Comparison of ENCODE assay signal across 17 cellular contexts in the genomic region with DNA sequence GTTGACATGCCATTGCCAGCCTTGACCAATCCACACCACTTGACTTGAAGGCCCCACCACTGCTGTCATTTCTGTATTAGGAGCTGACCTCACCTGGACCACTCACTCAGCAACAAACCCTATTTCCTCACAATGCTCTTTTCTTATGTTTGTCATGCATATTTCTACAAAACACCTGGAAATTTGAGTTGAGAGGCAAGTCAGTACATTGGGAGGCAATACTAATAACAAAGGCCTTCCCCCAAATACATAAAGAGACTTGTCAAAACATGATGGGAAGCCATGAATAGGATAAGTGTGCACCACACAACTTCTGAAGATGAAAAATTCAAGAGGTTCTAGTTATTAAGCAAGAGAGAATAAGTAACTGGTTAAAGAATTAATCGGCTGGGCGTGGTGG.
DNase-seq lines count a peak whose midpoint lies in the region; ATAC-seq and TF ChIP-seq lines count a peak whose summit lies in the region.
"Had no signal": no experiment of that assay in that cellular context is flagged by ENCODE, and none has a peak within 500 bp of the region (broad histone marks: within the 10 kb centered on the region; RNA-seq: fewer than 3 reads in every experiment).

No MANE protein-coding gene starts in this region.

- H3K79me2 ChIP-seq in GM23338 (replicated peaks; ENCODE audit: insufficient read depth), result no peaks in the 10 kb centered on the region

- H3K4me3 Mint-ChIP-seq in GM23338, result no peak overlapping the region
- H3K4me3 Mint-ChIP-seq: B cell; CD4-positive, alpha-beta T cell; CD8-positive, alpha-beta T cell had no signal

- H3K36me3 ChIP-seq in GM23338 (ENCODE audit: insufficient read depth), result no peaks in the 10 kb centered on the region
- no peaks in the 10 kb centered on the region for H3K36me3 ChIP-seq in left lung
- H3K36me3 ChIP-seq: BLaER1 treated with 17β-estradiol and CSF1 and Interleukin-3, amounts not matched to agents 10 nM and 100 nM had no signal

- H3K4me1 Mint-ChIP-seq in GM23338, result peaks cover 3% of the 10 kb centered on the region; the same call in 1 of the 3 replicates

- intact Hi-C loops in left lung (cut with DNase I), result no loop called here

- no peak overlapping the region for H3K4me2 ChIP-seq in GM23338
- H3K4me2 ChIP-seq: A549; BLaER1 treated with 17β-estradiol and CSF1 and Interleukin-3, amounts not matched to agents 10 nM and 100 nM had no signal

- H4K20me1 ChIP-seq in GM23338 (replicated peaks; ENCODE audit: insufficient read depth), result no peaks in the 10 kb centered on the region
- H4K20me1 ChIP-seq: BLaER1 treated with 17β-estradiol and CSF1 and Interleukin-3, amounts not matched to agents 10 nM and 100 nM had no signal

- 0 out of 2 replicates have a peak overlapping the region, but pooled peaks have one; percentile 23 for H2AFZ ChIP-seq in GM23338

- 0 out of 2 replicates have a peak, but pooled peaks cover 3% of the 10 kb centered on the region for H3K9me2 ChIP-seq in GM23338 (ENCODE audit: insufficient read depth)

- H3K27me3 ChIP-seq in GM23338 (ENCODE audit: insufficient read depth) (no peaks in the 10 kb centered on the region), left lung (no peaks in the 10 kb centered on the region)
- H3K27me3 ChIP-seq: BLaER1 treated with 17β-estradiol and CSF1 and Interleukin-3, amounts not matched to agents 10 nM and 100 nM had no signal

- no peak overlapping the region for H3K27ac Mint-ChIP-seq in GM23338
- H3K27ac Mint-ChIP-seq: B cell; CD4-positive, alpha-beta T cell; CD8-positive, alpha-beta T cell had no signal

- H3F3A ChIP-seq in GM23338 (replicated peaks; ENCODE audit: low read depth), result no peaks in the 10 kb centered on the region

- H3K27ac ChIP-seq in GM23338 (ENCODE audit: low read depth) (no peak overlapping the region), left lung (no peak overlapping the region)
- H3K27ac ChIP-seq: 22Rv1; A549; BLaER1 treated with 17β-estradiol and CSF1 and Interleukin-3, amounts not matched to agents 10 nM and 100 nM; C4-2B had no signal

- no peaks in the 10 kb centered on the region for H3K9me3 Mint-ChIP-seq in GM23338
- H3K9me3 Mint-ChIP-seq: CD4-positive, alpha-beta T cell; CD8-positive, alpha-beta T cell had no signal

- ATAC-seq in GM23338 (no peak), left lung (peak; percentile 18)
- ATAC-seq: A549; CD8-positive, alpha-beta T cell had no signal

- H3K4me1 ChIP-seq in GM23338 (ENCODE audit: insufficient read depth) (peaks cover 5% of the 10 kb centered on the region; the same call in 1 of the 2 replicates), left lung (no peaks in the 10 kb centered on the region)
- H3K4me1 ChIP-seq: A549, Caco-2 had no signal

- H3K36me3 Mint-ChIP-seq in GM23338 (ENCODE audit: low read depth), result no peaks in the 10 kb centered on the region
- H3K36me3 Mint-ChIP-seq: CD8-positive, alpha-beta T cell had no signal

- H3K4me3 ChIP-seq in GM23338, result no peak overlapping the region
- no peak overlapping the region for H3K4me3 ChIP-seq in epithelial cell of esophagus (ENCODE audit: low read length)
- H3K4me3 ChIP-seq in left lung, result no peak overlapping the region
- H3K4me3 ChIP-seq: A549; BLaER1 treated with 17β-estradiol and CSF1 and Interleukin-3, amounts not matched to agents 10 nM and 100 nM had no signal

- H3K27me3 Mint-ChIP-seq in GM23338 (ENCODE audit: insufficient read depth, low read depth, poor library complexity), result no peaks in the 10 kb centered on the region
- H3K27me3 Mint-ChIP-seq: B cell had no signal

- H3K9me3 ChIP-seq in left lung, result no peaks in the 10 kb centered on the region
- H3K9me3 ChIP-seq: A549; BLaER1 treated with 17β-estradiol and CSF1 and Interleukin-3, amounts not matched to agents 10 nM and 100 nM; Caco-2 had no signal

- TF ChIP-seq CTCF in GM23338 (conservative IDR thresholded peaks at IDR 0.05; ENCODE audit: low read depth in 2 of 2) (no peak), epithelial cell of esophagus (IDR thresholded peaks at IDR 0.05; ENCODE audit: insufficient read depth, low read depth, low read length, missing control alignments) (no peak), left lung (IDR thresholded peaks at IDR 0.05) (no peak)

- no peak for DNase-seq in GM23338 (ENCODE audit: low spot score)
- peak; percentile 50 for DNase-seq in epithelial cell of esophagus (ENCODE audit: low read depth)
- no peak for DNase-seq in left lung
- DNase-seq in nucleus accumbens (lab: John Stamatoyannopoulos, UW), result no peak
- DNase-seq in NCI-H128 (lab: John Stamatoyannopoulos, UW; ENCODE audit: unreplicated experiment), result no peak
- DNase-seq: AML-193; Caco-2; Calu3; CD4-positive, alpha-beta T cell; CD8-positive, alpha-beta T cell; DMS79 treated with DMSO at 0.1 percent for 48 hours; GF-D8 had no signal

TF ChIP-seq in GM23338, 12 proteins besides CTCF, POLR2A, EP300 and RAD21 (continues in another document):
- TF ChIP-seq POLR2AphosphoS5 (IDR thresholded peaks at IDR 0.05; ENCODE audit: low read depth) (no peak), REST (IDR thresholded peaks at IDR 0.05; ENCODE audit: unreplicated experiment) (no peak), ETS1 (IDR thresholded peaks at IDR 0.05) (no peak), JUNB (IDR thresholded peaks at IDR 0.05; ENCODE audit: unreplicated experiment) (no peak), EZH2 (IDR thresholded peaks at IDR 0.05; ENCODE audit: low read depth, unreplicated experiment) (no peak)
